ENCODE assay signal across 18 cellular contexts in the genomic region with DNA sequence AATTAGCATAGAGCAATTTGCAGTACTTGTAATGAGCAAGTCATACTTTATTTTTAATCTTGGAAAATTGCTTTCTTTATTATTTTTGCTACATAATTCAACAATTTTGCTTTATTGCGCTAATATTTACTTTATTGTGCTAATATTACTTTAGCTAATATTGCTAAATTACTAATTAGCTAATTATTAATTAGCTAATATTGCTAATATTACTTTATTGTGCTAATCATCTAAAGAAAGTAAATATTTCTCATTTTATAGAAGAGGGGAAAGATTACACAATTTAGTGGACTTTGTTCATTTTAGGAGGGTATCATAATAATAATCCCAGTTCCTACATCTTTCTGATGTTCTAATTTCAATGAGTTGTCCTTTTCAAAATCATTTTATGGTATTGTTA.
A peak's percentile ranks its signal among the peaks of the same experiment; 100 is the strongest.
DNase-seq lines count a peak whose midpoint lies in the region; ATAC-seq and FAIRE-seq lines count a peak whose summit lies in the region.
"Had no signal": no experiment of that assay in that cellular context is flagged by ENCODE, and none has a peak within 500 bp of the region (broad histone marks: within the 10 kb centered on the region; RNA-seq: fewer than 3 reads in every experiment).

No MANE protein-coding gene starts in this region.

- no peaks in the 10 kb centered on the region for H3K4me1 ChIP-seq in small intestine (ENCODE audit: control insufficient read depth in 2 of 2, insufficient read depth in 1 of 2, low read depth in 1 of 2, low read length in 1 of 2)
- H3K4me1 ChIP-seq: A549; BLaER1 treated with 17β-estradiol and CSF1 and Interleukin-3, amounts not matched to agents 10 nM and 100 nM; Caco-2 had no signal

- ATAC-seq in left cardiac atrium: no peak
- ATAC-seq: A549; CD8-positive, alpha-beta T cell had no signal

- H3K27me3 ChIP-seq in small intestine (ENCODE audit: control insufficient read depth in 2 of 2, insufficient read depth in 2 of 2, low read length in 2 of 2): no peaks in the 10 kb centered on the region
- H3K27me3 ChIP-seq: BLaER1 treated with 17β-estradiol and CSF1 and Interleukin-3, amounts not matched to agents 10 nM and 100 nM had no signal

- no peaks in the 10 kb centered on the region for H3K9me3 ChIP-seq in small intestine (ENCODE audit: control insufficient read depth, low read depth)
- H3K9me3 ChIP-seq: A549; BLaER1 treated with 17β-estradiol and CSF1 and Interleukin-3, amounts not matched to agents 10 nM and 100 nM; Caco-2 had no signal

- 25 to 78% (median 42%) methylated on average over 1 of the region's 1 CpG for whole genome bisulfite sequencing in small intestine, 3 donors

- peak; percentile 4 for FAIRE-seq in GM19239 (lab: Jason Lieb, UNC)
- FAIRE-seq in frontal cortex (lab: Jason Lieb, UNC): peak; percentile 15
- peak; percentile 44 for FAIRE-seq in small intestine (lab: Jason Lieb, UNC)
- FAIRE-seq: A549, D721Med, GM12891 had no signal

- DNase-seq in GM19239 (ENCODE audit: insufficient read length, low spot score) (no peak), frontal cortex (ENCODE audit: low spot score in 2 of 2) (no peak), small intestine (no peak), left cardiac atrium (no peak)
- DNase-seq in activated T-cell treated with anti-CD3 and anti-CD28 coated beads, Interleukin-2, amount 50 U/mL, for 48 hours: no peak
- DNase-seq: AML-193; Caco-2; Calu3; CD4-positive, alpha-beta T cell; CD8-positive, alpha-beta T cell; DMS79 treated with DMSO at 0.1 percent for 48 hours; GF-D8 had no signal

- H3K27ac ChIP-seq in small intestine (ENCODE audit: low read depth in 1 of 2, low read length in 1 of 2): no peak overlapping the region
- H3K27ac ChIP-seq: 22Rv1; A549; BLaER1 treated with 17β-estradiol and CSF1 and Interleukin-3, amounts not matched to agents 10 nM and 100 nM; C4-2B had no signal

- intact Hi-C loops in left cardiac atrium (cut with DNase I): no loop called here

- no peak overlapping the region for H3K4me3 ChIP-seq in small intestine (ENCODE audit: low read depth in 1 of 2, low read length in 2 of 2)
- H3K4me3 ChIP-seq: A549; BLaER1 treated with 17β-estradiol and CSF1 and Interleukin-3, amounts not matched to agents 10 nM and 100 nM had no signal

- no peaks in the 10 kb centered on the region for H3K36me3 ChIP-seq in small intestine (ENCODE audit: control insufficient read depth in 2 of 2, insufficient read depth in 2 of 2, low read length in 2 of 2)
- H3K36me3 ChIP-seq: BLaER1 treated with 17β-estradiol and CSF1 and Interleukin-3, amounts not matched to agents 10 nM and 100 nM had no signal
